Comparison of ENCODE assay signal across 17 cellular contexts in the genomic region with DNA sequence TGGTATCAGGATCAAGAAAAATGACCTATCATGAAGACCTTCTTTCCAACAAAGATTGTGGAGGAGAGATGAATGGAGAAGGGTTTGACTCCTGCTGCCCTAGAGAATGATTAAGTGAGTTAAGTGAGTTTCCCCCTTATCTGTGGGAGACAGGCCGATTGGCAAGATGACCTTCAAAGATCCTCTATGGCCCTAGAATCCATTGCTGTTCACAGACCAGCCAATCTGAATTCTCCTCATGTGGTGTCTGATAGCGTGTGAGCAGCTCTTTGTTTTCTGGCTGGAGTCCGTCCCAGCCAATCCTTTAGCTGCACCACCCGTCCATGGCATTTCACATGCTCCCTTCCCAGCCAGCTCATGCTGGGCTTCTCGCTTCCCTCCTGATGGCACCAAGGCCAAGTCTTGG.
DNase-seq lines count a peak whose midpoint lies in the region; ATAC-seq and TF ChIP-seq lines count a peak whose summit lies in the region.
"Had no signal": no experiment of that assay in that cellular context is flagged by ENCODE, and none has a peak within 500 bp of the region (broad histone marks: within the 10 kb centered on the region; RNA-seq: fewer than 3 reads in every experiment).

No MANE protein-coding gene starts in this region.

- CTCF ChIA-PET in SK-N-SH (lab: Yijun Ruan, JAX): interaction anchor here (0.7 to 1.0 kb wide), 2 partner anchors 9 to 133 kb away, joined by 3 to 5 read pairs; no protein-coding TSS in a partner anchor

- in situ Hi-C loops in ACHN (cut with HindIII; ENCODE audit: low pct_ligation_motif_present, low pct_unique_long_range_greater_than_20kb, low sequenced_read_pairs): no loop called here

- TF ChIP-seq CTCF in SK-N-SH (IDR thresholded peaks at IDR 0.05) (no peak), brain (conservative IDR thresholded peaks at IDR 0.05) (no peak), fibroblast of the aortic adventitia (IDR thresholded peaks at IDR 0.05; ENCODE audit: insufficient read depth, low read length) (no peak), smooth muscle cell (IDR thresholded peaks at IDR 0.05; ENCODE audit: borderline replicate concordance, insufficient read depth, poor library complexity, severe bottlenecking) (no peak)

- H3K4me1 ChIP-seq in SK-N-SH (ENCODE audit: control insufficient read depth in 1 of 2, insufficient read depth in 2 of 2, low read depth in 1 of 2, low read length in 1 of 2) (peaks cover 0 to 8% of the 10 kb centered on the region in 2 experiments; a peak in 1 of 4 replicates), smooth muscle cell (ENCODE audit: low read depth) (peaks cover 18% of the 10 kb centered on the region)
- H3K4me1 ChIP-seq: adrenal gland had no signal

- H3K27me3 Mint-ChIP-seq in brain: no peaks in the 10 kb centered on the region
- H3K27me3 Mint-ChIP-seq: CD4-positive, CD25-positive, alpha-beta regulatory T cell had no signal

- H3K36me3 ChIP-seq in SK-N-SH (replicated peaks in 1 of 2; ENCODE audit: control insufficient read depth in 1 of 2, insufficient read depth in 2 of 2, low read length in 1 of 2) (no peaks in the 10 kb centered on the region), smooth muscle cell (ENCODE audit: low read depth) (no peaks in the 10 kb centered on the region)
- H3K36me3 ChIP-seq: adrenal gland had no signal

- H3K9me2 ChIP-seq in SK-N-SH: no peaks in the 10 kb centered on the region

- H3K27ac Mint-ChIP-seq in brain: peak overlapping the region in 3 of 5 experiments; percentile 9 to 68 (median 21)
- H3K27ac Mint-ChIP-seq: CD4-positive, CD25-positive, alpha-beta regulatory T cell had no signal

- peaks cover 42% of the 10 kb centered on the region for H3K4me1 Mint-ChIP-seq in brain

- peaks cover 0 to 3% (median 0%) of the 10 kb centered on the region in 5 experiments for H3K9me3 Mint-ChIP-seq in brain
- H3K9me3 Mint-ChIP-seq: CD4-positive, CD25-positive, alpha-beta regulatory T cell had no signal

- peaks cover 20% of the 10 kb centered on the region for H3K79me2 ChIP-seq in SK-N-SH (ENCODE audit: insufficient read depth)
- no peaks in the 10 kb centered on the region for H3K79me2 ChIP-seq in smooth muscle cell (ENCODE audit: low read depth)

- TF ChIP-seq RAD21 in SK-N-SH (IDR thresholded peaks at IDR 0.05; ENCODE audit: low read length): no peak

- H3K4me3 ChIP-seq in SK-N-SH (ENCODE audit: low read depth in 2 of 2, low read length in 1 of 2): no peak overlapping the region
- no peak overlapping the region for H3K4me3 ChIP-seq in fibroblast of the aortic adventitia (ENCODE audit: low read depth, low read length)
- no peak overlapping the region for H3K4me3 ChIP-seq in smooth muscle cell
- H3K4me3 ChIP-seq: adrenal gland had no signal

- H3F3A ChIP-seq in SK-N-SH (replicated peaks; ENCODE audit: insufficient read depth): no peaks in the 10 kb centered on the region
- H3F3A ChIP-seq in smooth muscle cell (ENCODE audit: low read depth): no peaks in the 10 kb centered on the region

- 89% methylated on average over 5 of the region's 5 CpGs for WGBS in SK-N-SH (ENCODE audit: low lambda C conversion rate)
- 76% methylated on average over 5 of the region's 5 CpGs for WGBS in smooth muscle cell (ENCODE audit: low lambda C conversion rate)

- peak overlapping the region in 2 of 5 experiments; percentile 11 to 26 for H3K4me3 Mint-ChIP-seq in brain
- H3K4me3 Mint-ChIP-seq: CD4-positive, CD25-positive, alpha-beta regulatory T cell had no signal

- no peak overlapping the region for H3K27ac ChIP-seq in SK-N-SH (ENCODE audit: low read depth in 2 of 2, low read length in 1 of 2)
- no peak overlapping the region for H3K27ac ChIP-seq in smooth muscle cell (ENCODE audit: low read depth)
- H3K27ac ChIP-seq: adrenal gland had no signal

- no peaks in the 10 kb centered on the region for H3K9me3 ChIP-seq in SK-N-SH
- no peaks in the 10 kb centered on the region for H3K9me3 ChIP-seq in smooth muscle cell (replicated peaks; ENCODE audit: low read depth)
- H3K9me3 ChIP-seq: adrenal gland had no signal

- ATAC-seq in SK-N-SH treated with all-trans-retinoic acid at 6 μM for 48 hours: no peak
- ATAC-seq: Right ventricle myocardium inferior had no signal

- no peaks in the 10 kb centered on the region for H3K36me3 Mint-ChIP-seq in brain
- H3K36me3 Mint-ChIP-seq: CD4-positive, CD25-positive, alpha-beta regulatory T cell had no signal

- H3K27me3 ChIP-seq in SK-N-SH (ENCODE audit: insufficient read depth) (no peaks in the 10 kb centered on the region), smooth muscle cell (ENCODE audit: low read depth) (no peaks in the 10 kb centered on the region)
- H3K27me3 ChIP-seq: adrenal gland had no signal

- no peak overlapping the region for H3K9ac ChIP-seq in SK-N-SH
- no peak overlapping the region for H3K9ac ChIP-seq in smooth muscle cell (ENCODE audit: low read depth)

- no peak for TF ChIP-seq EP300 in SK-N-SH (IDR thresholded peaks at IDR 0.05; ENCODE audit: borderline replicate concordance in 1 of 2, low read depth in 1 of 2, low read length in 1 of 2)

- POLR2A ChIA-PET in SK-N-SH (lab: Yijun Ruan, JAX): no interaction called here

- H2AFZ ChIP-seq in SK-N-SH (ENCODE audit: low read depth): no peak overlapping the region
- no peak overlapping the region for H2AFZ ChIP-seq in smooth muscle cell (ENCODE audit: low read depth)

- H4K20me1 ChIP-seq in SK-N-SH (ENCODE audit: insufficient read depth) (no peaks in the 10 kb centered on the region), smooth muscle cell (ENCODE audit: low read depth) (no peaks in the 10 kb centered on the region)

- H3K4me2 ChIP-seq in SK-N-SH (no peak overlapping the region), smooth muscle cell (no peak overlapping the region)

- DNase-seq in SK-N-SH (no peak), fibroblast of the aortic adventitia (ENCODE audit: low read depth) (peak; percentile 84), NCI-H2107 treated with DMSO at 0.1 percent for 48 hours (lab: John Stamatoyannopoulos, UW; ENCODE audit: unreplicated experiment) (no peak), EL (no peak), smooth muscle cell (lab: John Stamatoyannopoulos, UW; ENCODE audit: unreplicated experiment) (no peak), ACHN (no peak)
- DNase-seq: 8988T; activated CD4-positive, CD25-positive, alpha-beta regulatory T cell; CD4-positive, CD25-positive, alpha-beta regulatory T cell; DND-41; NCI-H1436 treated with DMSO at 0.1 percent for 48 hours; NCI-H510A; trophoblast cell had no signal

TF ChIP-seq in SK-N-SH treated with all-trans-retinoic acid at 6 μM for 48 hours, 23 proteins besides CTCF, POLR2A, EP300 and RAD21 (continues in another document):
- TF ChIP-seq GLIS3 (CRISPR knock-in tag; IDR thresholded peaks at IDR 0.05) (no peak), ARNTL (CRISPR knock-in tag; IDR thresholded peaks at IDR 0.05; ENCODE audit: borderline replicate concordance, low read depth) (no peak), ZFP3 (CRISPR knock-in tag; IDR thresholded peaks at IDR 0.05) (no peak)
- TF ChIP-seq, protein P1, sequence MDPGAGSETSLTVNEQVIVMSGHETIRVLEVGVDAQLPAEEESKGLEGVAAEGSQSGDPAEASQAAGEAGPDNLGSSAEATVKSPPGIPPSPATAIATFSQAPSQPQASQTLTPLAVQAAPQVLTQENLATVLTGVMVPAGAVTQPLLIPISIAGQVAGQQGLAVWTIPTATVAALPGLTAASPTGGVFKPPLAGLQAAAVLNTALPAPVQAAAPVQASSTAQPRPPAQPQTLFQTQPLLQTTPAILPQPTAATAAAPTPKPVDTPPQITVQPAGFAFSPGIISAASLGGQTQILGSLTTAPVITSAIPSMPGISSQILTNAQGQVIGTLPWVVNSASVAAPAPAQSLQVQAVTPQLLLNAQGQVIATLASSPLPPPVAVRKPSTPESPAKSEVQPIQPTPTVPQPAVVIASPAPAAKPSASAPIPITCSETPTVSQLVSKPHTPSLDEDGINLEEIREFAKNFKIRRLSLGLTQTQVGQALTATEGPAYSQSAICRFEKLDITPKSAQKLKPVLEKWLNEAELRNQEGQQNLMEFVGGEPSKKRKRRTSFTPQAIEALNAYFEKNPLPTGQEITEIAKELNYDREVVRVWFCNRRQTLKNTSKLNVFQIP (CRISPR knock-in tag; IDR thresholded peaks at IDR 0.05; ENCODE audit: borderline replicate concordance, low read depth): no peak

TF ChIP-seq in SK-N-SH, 30 proteins besides CTCF, POLR2A, EP300 and RAD21 (continues in another document):
- no peak for TF ChIP-seq JUND (IDR thresholded peaks at IDR 0.05)
- TF ChIP-seq RXRA (IDR thresholded peaks at IDR 0.05; ENCODE audit: borderline replicate concordance, low read depth): no peak
- TF ChIP-seq TAF1 (IDR thresholded peaks at IDR 0.05; ENCODE audit: borderline replicate concordance, low read depth, low read length): no peak
- no peak for TF ChIP-seq SIN3A (IDR thresholded peaks at IDR 0.05; ENCODE audit: borderline replicate concordance, low read depth, low read length)
- TF ChIP-seq, protein P2, sequence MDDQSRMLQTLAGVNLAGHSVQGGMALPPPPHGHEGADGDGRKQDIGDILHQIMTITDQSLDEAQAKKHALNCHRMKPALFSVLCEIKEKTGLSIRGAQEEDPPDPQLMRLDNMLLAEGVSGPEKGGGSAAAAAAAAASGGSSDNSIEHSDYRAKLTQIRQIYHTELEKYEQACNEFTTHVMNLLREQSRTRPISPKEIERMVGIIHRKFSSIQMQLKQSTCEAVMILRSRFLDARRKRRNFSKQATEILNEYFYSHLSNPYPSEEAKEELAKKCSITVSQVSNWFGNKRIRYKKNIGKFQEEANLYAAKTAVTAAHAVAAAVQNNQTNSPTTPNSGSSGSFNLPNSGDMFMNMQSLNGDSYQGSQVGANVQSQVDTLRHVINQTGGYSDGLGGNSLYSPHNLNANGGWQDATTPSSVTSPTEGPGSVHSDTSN (IDR thresholded peaks at IDR 0.05): no peak
